In the genomic region with DNA sequence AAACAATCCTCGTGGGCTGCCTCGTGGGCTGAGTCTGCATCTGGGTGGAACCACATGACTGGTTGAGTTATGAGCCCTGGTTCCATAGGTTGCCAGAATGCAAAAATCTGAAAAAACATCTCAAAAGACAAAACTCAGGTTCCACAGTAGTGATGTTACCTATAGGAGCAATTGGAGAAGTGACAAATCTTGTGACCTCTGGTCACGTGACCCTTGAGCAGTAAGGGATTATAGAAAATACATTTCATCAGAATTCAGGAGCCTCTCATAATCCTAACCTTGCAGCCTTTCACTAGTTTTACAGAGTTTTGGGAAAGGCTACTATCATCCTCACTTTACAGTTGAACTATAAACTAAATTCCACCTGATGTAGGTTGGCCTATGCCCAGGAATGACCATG, we compare ENCODE assay signal across 2 cellular contexts.
A peak's percentile ranks its signal among the peaks of the same experiment; 100 is the strongest.
TF ChIP-seq lines count a peak whose summit lies in the region.

No MANE protein-coding gene starts in this region.

TF ChIP-seq in HepG2, 621 proteins besides CTCF, POLR2A, EP300 and RAD21 (continues in another document):
- no peak for TF ChIP-seq PCBP1 (IDR thresholded peaks at IDR 0.05; ENCODE audit: borderline replicate concordance, low read depth, low read length)
- no peak for TF ChIP-seq ZNF33B (CRISPR knock-in tag; IDR thresholded peaks at IDR 0.05)
- TF ChIP-seq BCL6 (CRISPR knock-in tag; IDR thresholded peaks at IDR 0.05) = no peak
- peak; percentile 70 for TF ChIP-seq MNT (IDR thresholded peaks at IDR 0.05)
- no peak for TF ChIP-seq ZNF441 (CRISPR knock-in tag; IDR thresholded peaks at IDR 0.05; ENCODE audit: borderline replicate concordance)
- no peak for TF ChIP-seq MXD3 (CRISPR knock-in tag; IDR thresholded peaks at IDR 0.05)
- TF ChIP-seq NFYC (CRISPR knock-in tag; IDR thresholded peaks at IDR 0.05) = no peak
- TF ChIP-seq IKZF4 (CRISPR knock-in tag; IDR thresholded peaks at IDR 0.05; ENCODE audit: borderline replicate concordance, low read depth, not compliant biosample characterization) = no peak
- TF ChIP-seq NFAT5 (CRISPR knock-in tag; IDR thresholded peaks at IDR 0.05) = no peak
- TF ChIP-seq ZBTB43 (CRISPR knock-in tag; conservative IDR thresholded peaks at IDR 0.05) = no peak
- TF ChIP-seq RAD51 (IDR thresholded peaks at IDR 0.05; ENCODE audit: borderline replicate concordance) = peak; percentile 78
- TF ChIP-seq, protein P1, sequence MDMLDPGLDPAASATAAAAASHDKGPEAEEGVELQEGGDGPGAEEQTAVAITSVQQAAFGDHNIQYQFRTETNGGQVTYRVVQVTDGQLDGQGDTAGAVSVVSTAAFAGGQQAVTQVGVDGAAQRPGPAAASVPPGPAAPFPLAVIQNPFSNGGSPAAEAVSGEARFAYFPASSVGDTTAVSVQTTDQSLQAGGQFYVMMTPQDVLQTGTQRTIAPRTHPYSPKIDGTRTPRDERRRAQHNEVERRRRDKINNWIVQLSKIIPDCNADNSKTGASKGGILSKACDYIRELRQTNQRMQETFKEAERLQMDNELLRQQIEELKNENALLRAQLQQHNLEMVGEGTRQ (IDR thresholded peaks at IDR 0.05; ENCODE audit: low read depth, low read length) = peak; percentile 59
- TF ChIP-seq, protein P1 (CRISPR knock-in tag; IDR thresholded peaks at IDR 0.05; ENCODE audit: borderline replicate concordance) = no peak

TF ChIP-seq in A549, 52 proteins besides CTCF, POLR2A, EP300 and RAD21:
- TF ChIP-seq, protein P1 (IDR thresholded peaks at IDR 0.05) = 0 out of 2 replicates have a peak, but pooled peaks have one; percentile 27
- no peak for TF ChIP-seq CBX8 (IDR thresholded peaks at IDR 0.05)
